8 cellular contexts compared by ENCODE assay signal in the genomic region with DNA sequence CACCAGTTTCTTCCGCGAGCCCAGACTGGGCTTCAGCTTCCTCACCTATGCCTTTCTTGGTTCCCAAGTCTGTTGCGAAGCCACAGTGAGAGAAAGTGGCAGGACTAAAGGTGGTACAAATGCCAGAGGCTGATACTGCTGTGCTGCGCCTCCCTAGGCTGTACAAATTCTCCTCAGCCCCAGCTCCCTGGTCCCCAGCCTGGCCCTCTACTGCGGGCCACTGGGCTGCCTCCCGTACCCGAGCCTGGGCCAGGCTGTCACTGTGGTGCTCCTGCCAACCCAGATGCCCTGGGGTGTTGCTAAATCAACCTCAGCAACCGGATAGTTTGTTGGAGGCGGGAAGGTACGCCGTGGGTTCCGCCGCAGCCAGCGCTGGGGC. TPM values are rescaled to one million over a fixed set of nuclear protein-coding genes. Genes with fewer than 3 reads are reported as not detected.
A peak's percentile ranks its signal among the peaks of the same experiment; 100 is the strongest.
DNase-seq lines count a peak whose midpoint lies in the region; ATAC-seq, FAIRE-seq and TF ChIP-seq lines count a peak whose summit lies in the region.

No MANE protein-coding gene starts in this region.

- peaks cover 2% of the 10 kb centered on the region for H3K79me2 ChIP-seq in keratinocyte (ENCODE audit: control insufficient read depth, insufficient read depth, low read length)

- TF ChIP-seq POLR2A in tibial nerve (IDR thresholded peaks at IDR 0.05), result no peak

- dilution Hi-C loops in keratinocyte (cut with MboI; ENCODE audit: extremely low pct_ligation_motif_present, low sequenced_read_pairs), result no loop called here

- CTCF ChIA-PET in activated B cell treated with CpG ODN at 0.5 μM for 24 hours (lab: Charles Lee), result interaction anchor here (0.6 to 6.7 kb wide), 6 partner anchors 10 to 376 kb away, joined by 3 to 89 read pairs (median 6); partner anchors contain the start of gene DCAF1

- H3K4me1 ChIP-seq in keratinocyte (ENCODE audit: control insufficient read depth, extremely low read depth, insufficient read depth, low read length) (peaks cover 60% of the 10 kb centered on the region), tibial nerve (peaks cover 0 to 63% (median 24%) of the 10 kb centered on the region in 4 donors)

- no peaks in the 10 kb centered on the region for H3K27me3 ChIP-seq in GM06990 (replicated peaks; ENCODE audit: control insufficient read depth, insufficient read depth, low read length)
- no peaks in the 10 kb centered on the region for H3K27me3 ChIP-seq in keratinocyte (ENCODE audit: control insufficient read depth, extremely low read depth, insufficient read depth, low read length)
- no peaks in the 10 kb centered on the region for H3K27me3 ChIP-seq in tibial nerve

- H3K36me3 Mint-ChIP-seq in HFFc6 (ENCODE audit: low read depth) (0 out of 2 replicates have a peak, but pooled peaks cover 5% of the 10 kb centered on the region), activated B cell treated with CpG ODN at 0.5 μM for 24 hours (ENCODE audit: low read depth) (peaks cover 15% of the 10 kb centered on the region)

- no peak for ATAC-seq in activated B cell treated with CpG ODN at 0.5 μM for 24 hours (ENCODE audit: low read depth)
- no peak for ATAC-seq in GM21390 (IDR thresholded peaks at IDR 0.05; ENCODE audit: unreplicated experiment)

- H3K27ac ChIP-seq in keratinocyte (ENCODE audit: control insufficient read depth, insufficient read depth, low read length), result peak overlapping the region; percentile 62
- H3K27ac ChIP-seq in tibial nerve, result peak overlapping the region; percentile 83 to 96 (median 94)

- peak overlapping the region; percentile 82 for H3K9ac ChIP-seq in keratinocyte (ENCODE audit: control insufficient read depth, extremely low read depth, insufficient read depth, low read length)

- peaks cover 53% of the 10 kb centered on the region for H3K4me1 Mint-ChIP-seq in HFFc6 (ENCODE audit: low read depth)
- peaks cover 53% of the 10 kb centered on the region for H3K4me1 Mint-ChIP-seq in activated B cell treated with CpG ODN at 0.5 μM for 24 hours

- H4K20me1 ChIP-seq in keratinocyte (ENCODE audit: control insufficient read depth, extremely low read depth, insufficient read depth, low read length), result no peaks in the 10 kb centered on the region

- H3K4me3 ChIP-seq in GM06990 (replicated peaks; ENCODE audit: low read depth, low read length) (peak overlapping the region; percentile 63), keratinocyte (ENCODE audit: control insufficient read depth in 2 of 3, extremely low read depth in 1 of 3, insufficient read depth in 2 of 3, low read depth in 1 of 3, low read length in 3 of 3) (peak overlapping the region; percentile 72 to 81 (median 78)), tibial nerve (peak overlapping the region; percentile 38 to 97 (median 89))

- no peak for TF ChIP-seq EP300 in tibial nerve (IDR thresholded peaks at IDR 0.05)

- H3K36me3 ChIP-seq in GM06990 (ENCODE audit: control insufficient read depth, insufficient read depth, low read length), result peaks cover 1% of the 10 kb centered on the region
- peaks cover 0 to 3% of the 10 kb centered on the region in 2 experiments for H3K36me3 ChIP-seq in keratinocyte (ENCODE audit: control insufficient read depth in 2 of 2, extremely low read depth in 1 of 2, insufficient read depth in 2 of 2, low read length in 2 of 2)
- H3K36me3 ChIP-seq in tibial nerve, result peaks cover 0 to 24% (median 0%) of the 10 kb centered on the region in 3 donors

- no peak for TF ChIP-seq CTCF in GM06990 (IDR thresholded peaks at IDR 0.05; ENCODE audit: insufficient read depth, low read length, poor library complexity, severe bottlenecking)
- TF ChIP-seq CTCF in HFFc6 (IDR thresholded peaks at IDR 0.05), result no peak
- no peak for TF ChIP-seq CTCF in activated B cell treated with CpG ODN at 0.5 μM for 24 hours (IDR thresholded peaks at IDR 0.05)
- TF ChIP-seq CTCF in keratinocyte (optimal IDR thresholded peaks at IDR 0.05 in 1 of 3, IDR thresholded peaks at IDR 0.05 in 1 of 3, conservative IDR thresholded peaks at IDR 0.05 in 1 of 3; ENCODE audit: extremely low read depth in 1 of 3, insufficient read depth in 2 of 3, low read length in 3 of 3), result no peak
- TF ChIP-seq CTCF in tibial nerve (IDR thresholded peaks at IDR 0.05), result no peak

- H2AFZ ChIP-seq in keratinocyte (ENCODE audit: control insufficient read depth, low read length), result peak overlapping the region; percentile 30

- no peak for FAIRE-seq in keratinocyte (lab: Jason Lieb, UNC)

- H3K9me3 ChIP-seq in keratinocyte (ENCODE audit: control insufficient read depth, low read depth, low read length), result no peaks in the 10 kb centered on the region
- H3K9me3 ChIP-seq in tibial nerve, result no peaks in the 10 kb centered on the region

- intact Hi-C loops in activated B cell treated with CpG ODN at 0.5 μM for 24 hours (cut with micrococcal nuclease), result loop anchor here (1.0 to 5.0 kb wide), 8 partner anchors 12 to 1948 kb away; partner anchors contain the start of genes C3orf18, GMPPB, HEMK1 and PARP3

- H3K27ac Mint-ChIP-seq in HFFc6, result peak overlapping the region; percentile 49
- peak overlapping the region; percentile 66 for H3K27ac Mint-ChIP-seq in activated B cell treated with CpG ODN at 0.5 μM for 24 hours

- POLR2A ChIA-PET in activated B cell treated with CpG ODN at 0.5 μM for 24 hours (lab: Charles Lee), result interaction anchor here (0.9 to 7.7 kb wide), 4 partner anchors 11 to 170 kb away, joined by 5 to 94 read pairs (median 24); partner anchors contain the start of gene DCAF1

- peak overlapping the region; percentile 97 for H3K4me2 ChIP-seq in keratinocyte (ENCODE audit: control insufficient read depth, extremely low read depth, insufficient read depth, low read depth, low read length)

- peaks cover 2% of the 10 kb centered on the region for H3K27me3 Mint-ChIP-seq in HFFc6 (ENCODE audit: insufficient read depth)
- H3K27me3 Mint-ChIP-seq in activated B cell treated with CpG ODN at 0.5 μM for 24 hours, result no peaks in the 10 kb centered on the region

- peak overlapping the region; percentile 92 for H3K4me3 Mint-ChIP-seq in HFFc6
- H3K4me3 Mint-ChIP-seq in activated B cell treated with CpG ODN at 0.5 μM for 24 hours, result peak overlapping the region; percentile 89

- 24 to 52% methylated on average over 4 to 11 of the region's 14 CpGs for WGBS in tibial nerve, 2 donors

- peaks cover 5% of the 10 kb centered on the region for H3K9me1 ChIP-seq in keratinocyte (ENCODE audit: control insufficient read depth, extremely low read depth, insufficient read depth, low read length)

- no peak for DNase-seq in GM06990 (ENCODE audit: extremely low read depth, insufficient read length)
- no peak for DNase-seq in HFFc6
- no peak for DNase-seq in activated B cell treated with CpG ODN at 0.5 μM for 24 hours
- DNase-seq in keratinocyte (ENCODE audit: low read depth, low spot score), result no peak
- no peak for DNase-seq in tibial nerve (ENCODE audit: low spot score in 2 of 2)
- no peak for DNase-seq in NCI-H1092 (lab: John Stamatoyannopoulos, UW)
- DNase-seq in HuH-7.5 (ENCODE audit: low spot score), result no peak

- H3K9me3 Mint-ChIP-seq in HFFc6 (no peaks in the 10 kb centered on the region), activated B cell treated with CpG ODN at 0.5 μM for 24 hours (no peaks in the 10 kb centered on the region)

RNA-seq across cellular contexts. Expression of gene TEX264, which starts 0.4 kb away (rescaled TPM):
- total RNA-seq in HFFc6 (2021; fragmentation: NEBNext Ultra II Directional; extraction: Animal tissue kit (Norgen Biotek cat#: 25700)), result 10 to 100 TPM; 39.2 to 56.3 (median 42.2) TPM
- total RNA-seq in activated B cell treated with CpG ODN at 0.5 μM for 24 hours (24.1 and 24.4 TPM in 2 replicates), tibial nerve (10 to 100 TPM; 68.8 to 80.0 (median 73.2) TPM)
- 35.8 to 52.3 TPM (median 49.7 TPM) in 3 replicates for polyA plus RNA-seq in keratinocyte
- 11.5 TPM for polyA plus RNA-seq in keratinocyte (2011; ENCODE audit: low read depth)
- polyA plus RNA-seq in keratinocyte (2011; cell fraction: cytosol; rRNA removed), result 33.1 and 48.3 TPM in 2 replicates
- polyA plus RNA-seq in keratinocyte (2011; cell fraction: nucleus; rRNA removed), result 52.0 and 59.8 TPM in 2 replicates
- polyA plus RNA-seq in keratinocyte (2012; ENCODE audit: low replicate concordance), result 37.7 and 40.4 TPM in 2 replicates
- 41.1 to 71.2 TPM (median 63.0 TPM) in 3 replicates for polyA minus RNA-seq in keratinocyte
- polyA minus RNA-seq in keratinocyte (2011; cell fraction: cytosol; rRNA and poly(A)+ RNA removed), result 47.2 TPM
- 26.6 and 31.4 TPM in 2 replicates for polyA minus RNA-seq in keratinocyte (2011; cell fraction: nucleus; rRNA and poly(A)+ RNA removed)

RNA-seq across cellular contexts. Expression of gene GRM2, which starts 36.2 kb away (rescaled TPM):
- total RNA-seq in HFFc6 (2021; fragmentation: NEBNext Ultra II Directional; extraction: Animal tissue kit (Norgen Biotek cat#: 25700)), result under 1 TPM in 1 of 6 experiments, not detected in 5; 0.02 TPM
- 0.58 and 1.4 TPM in 2 replicates for total RNA-seq in activated B cell treated with CpG ODN at 0.5 μM for 24 hours
- polyA plus RNA-seq in keratinocyte, result 0.03 to 0.07 TPM (median 0.04 TPM) in 3 replicates
- polyA plus RNA-seq in keratinocyte (2011; ENCODE audit: low read depth), result 0.14 TPM
- 0.06 TPM in 1 of 2 replicates, not detected in the other for polyA plus RNA-seq in keratinocyte (2011; cell fraction: cytosol; rRNA removed)
- 0.14 and 0.31 TPM in 2 replicates for polyA plus RNA-seq in keratinocyte (2011; cell fraction: nucleus; rRNA removed)
- 0.06 and 0.24 TPM in 2 replicates for polyA plus RNA-seq in keratinocyte (2012; ENCODE audit: low replicate concordance)
- polyA minus RNA-seq in keratinocyte, result 0.03 to 0.23 TPM in 2 of 3 replicates, not detected in the other
- not detected for polyA minus RNA-seq in keratinocyte (2011; cell fraction: cytosol; rRNA and poly(A)+ RNA removed)
- 0.11 and 0.62 TPM in 2 replicates for polyA minus RNA-seq in keratinocyte (2011; cell fraction: nucleus; rRNA and poly(A)+ RNA removed)
- total RNA-seq in tibial nerve, result 1 to 10 TPM in 2 of 4 donors, under 1 TPM in 2; 0.59 to 2.6 (median 0.91) TPM
